Comparison of ENCODE assay signal across 1 cellular context in the genomic region with DNA sequence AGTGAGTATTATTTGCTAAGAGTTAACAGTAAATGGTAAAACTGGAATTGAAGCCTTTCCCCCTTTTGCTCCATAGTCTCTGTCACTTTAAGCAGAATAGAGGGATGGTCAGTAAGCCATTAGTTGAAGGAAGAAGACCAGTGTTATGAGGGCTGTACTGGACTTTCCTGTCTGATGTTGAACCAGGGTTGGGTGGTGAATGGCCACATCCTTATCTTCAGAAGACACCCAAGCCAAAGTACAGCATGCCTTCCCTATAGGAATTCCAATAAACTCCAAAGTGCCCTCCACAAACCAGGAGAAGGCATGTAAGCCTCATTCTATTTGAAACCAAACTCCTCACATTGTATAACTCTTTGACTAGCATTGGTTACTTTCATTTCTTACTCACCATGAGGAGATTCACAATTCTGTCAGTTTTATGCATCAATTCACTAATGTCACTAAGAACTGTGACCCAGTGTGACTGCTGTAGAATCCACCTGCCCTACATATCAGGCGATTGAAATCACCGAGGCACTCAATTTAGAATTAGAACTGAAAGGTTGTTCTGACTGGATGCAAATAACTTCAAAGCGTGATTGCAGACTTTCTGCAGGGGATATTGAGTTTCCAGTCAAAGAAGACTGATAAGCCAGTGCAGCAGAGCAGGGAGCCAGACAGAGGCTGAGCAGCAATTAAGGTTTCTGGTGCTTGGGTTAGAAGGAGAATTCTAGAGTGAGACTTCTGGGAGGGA.
TF ChIP-seq lines count a peak whose summit lies in the region.

No MANE protein-coding gene starts in this region.

TF ChIP-seq in GM12878, 131 proteins besides CTCF, POLR2A, EP300 and RAD21 (continued from another document and continues in another):
- TF ChIP-seq, protein P1, sequence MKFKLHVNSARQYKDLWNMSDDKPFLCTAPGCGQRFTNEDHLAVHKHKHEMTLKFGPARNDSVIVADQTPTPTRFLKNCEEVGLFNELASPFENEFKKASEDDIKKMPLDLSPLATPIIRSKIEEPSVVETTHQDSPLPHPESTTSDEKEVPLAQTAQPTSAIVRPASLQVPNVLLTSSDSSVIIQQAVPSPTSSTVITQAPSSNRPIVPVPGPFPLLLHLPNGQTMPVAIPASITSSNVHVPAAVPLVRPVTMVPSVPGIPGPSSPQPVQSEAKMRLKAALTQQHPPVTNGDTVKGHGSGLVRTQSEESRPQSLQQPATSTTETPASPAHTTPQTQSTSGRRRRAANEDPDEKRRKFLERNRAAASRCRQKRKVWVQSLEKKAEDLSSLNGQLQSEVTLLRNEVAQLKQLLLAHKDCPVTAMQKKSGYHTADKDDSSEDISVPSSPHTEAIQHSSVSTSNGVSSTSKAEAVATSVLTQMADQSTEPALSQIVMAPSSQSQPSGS (IDR thresholded peaks at IDR 0.05; ENCODE audit: low read length), result peak; percentile 86; the same call in 1 of the 2 replicates
- TF ChIP-seq CEBPB (IDR thresholded peaks at IDR 0.05; ENCODE audit: borderline replicate concordance in 1 of 2, low read depth in 2 of 2, low read length in 2 of 2) (peak in 1 of 2 experiments; percentile 56; a peak in 1 of 4 replicates), ZBED1 (IDR thresholded peaks at IDR 0.05; ENCODE audit: borderline replicate concordance) (peak; percentile 63; the same call in 1 of the 2 replicates), SMARCA5 (IDR thresholded peaks at IDR 0.05) (no peak), CREM (IDR thresholded peaks at IDR 0.05; ENCODE audit: low read depth) (peak; percentile 56), TCF3 (IDR thresholded peaks at IDR 0.05; ENCODE audit: borderline replicate concordance, insufficient read depth, low read depth, low read length) (peak; percentile 39; the same call in 1 of the 2 replicates), TCF12 (IDR thresholded peaks at IDR 0.05; ENCODE audit: low read depth, low read length) (0 out of 2 replicates have a peak, but pooled peaks have one; percentile 25), RAD51 (IDR thresholded peaks at IDR 0.05) (no peak), PAX5 (IDR thresholded peaks at IDR 0.05; ENCODE audit: borderline replicate concordance, low read depth, low read length) (peak; percentile 81), TARDBP (IDR thresholded peaks at IDR 0.05; ENCODE audit: borderline replicate concordance) (no peak), MYC (IDR thresholded peaks at IDR 0.05; ENCODE audit: insufficient read depth, insufficient read length, insufficient replicate concordance, low read length, severe bottlenecking) (no peak), ZNF274 (IDR thresholded peaks at IDR 0.05; ENCODE audit: insufficient read depth, insufficient read length) (no peak), BCL11A (IDR thresholded peaks at IDR 0.05; ENCODE audit: low read depth, low read length) (peak; percentile 91), PML (IDR thresholded peaks at IDR 0.05; ENCODE audit: low read length) (0 out of 2 replicates have a peak, but pooled peaks have one; percentile 32), SRF (IDR thresholded peaks at IDR 0.05; ENCODE audit: low read depth in 2 of 2, low read length in 2 of 2) (0 out of 4 replicates have a peak, but pooled peaks of 1 of the 2 experiments have one; percentile 35), NRF1 (conservative IDR thresholded peaks at IDR 0.05; ENCODE audit: low read depth, low read length) (no peak), KAT2A (conservative IDR thresholded peaks at IDR 0.05; ENCODE audit: control insufficient read depth, low read depth, low read length) (no peak), IRF4 (IDR thresholded peaks at IDR 0.05; ENCODE audit: low read depth, low read length) (peak; percentile 92), HDAC6 (IDR thresholded peaks at IDR 0.05; ENCODE audit: unreplicated experiment) (no peak)
- TF ChIP-seq, protein P2, sequence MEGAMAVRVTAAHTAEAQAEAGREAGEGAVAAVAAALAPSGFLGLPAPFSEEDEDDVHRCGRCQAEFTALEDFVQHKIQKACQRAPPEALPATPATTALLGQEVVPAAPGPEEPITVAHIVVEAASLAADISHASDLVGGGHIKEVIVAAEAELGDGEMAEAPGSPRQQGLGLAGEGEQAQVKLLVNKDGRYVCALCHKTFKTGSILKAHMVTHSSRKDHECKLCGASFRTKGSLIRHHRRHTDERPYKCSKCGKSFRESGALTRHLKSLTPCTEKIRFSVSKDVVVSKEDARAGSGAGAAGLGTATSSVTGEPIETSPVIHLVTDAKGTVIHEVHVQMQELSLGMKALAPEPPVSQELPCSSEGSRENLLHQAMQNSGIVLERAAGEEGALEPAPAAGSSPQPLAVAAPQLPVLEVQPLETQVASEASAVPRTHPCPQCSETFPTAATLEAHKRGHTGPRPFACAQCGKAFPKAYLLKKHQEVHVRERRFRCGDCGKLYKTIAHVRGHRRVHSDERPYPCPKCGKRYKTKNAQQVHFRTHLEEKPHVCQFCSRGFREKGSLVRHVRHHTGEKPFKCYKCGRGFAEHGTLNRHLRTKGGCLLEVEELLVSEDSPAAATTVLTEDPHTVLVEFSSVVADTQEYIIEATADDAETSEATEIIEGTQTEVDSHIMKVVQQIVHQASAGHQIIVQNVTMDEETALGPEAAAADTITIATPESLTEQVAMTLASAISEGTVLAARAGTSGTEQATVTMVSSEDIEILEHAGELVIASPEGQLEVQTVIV (IDR thresholded peaks at IDR 0.05; ENCODE audit: borderline replicate concordance, partially characterized antibody), result no peak
- TF ChIP-seq, protein P3, sequence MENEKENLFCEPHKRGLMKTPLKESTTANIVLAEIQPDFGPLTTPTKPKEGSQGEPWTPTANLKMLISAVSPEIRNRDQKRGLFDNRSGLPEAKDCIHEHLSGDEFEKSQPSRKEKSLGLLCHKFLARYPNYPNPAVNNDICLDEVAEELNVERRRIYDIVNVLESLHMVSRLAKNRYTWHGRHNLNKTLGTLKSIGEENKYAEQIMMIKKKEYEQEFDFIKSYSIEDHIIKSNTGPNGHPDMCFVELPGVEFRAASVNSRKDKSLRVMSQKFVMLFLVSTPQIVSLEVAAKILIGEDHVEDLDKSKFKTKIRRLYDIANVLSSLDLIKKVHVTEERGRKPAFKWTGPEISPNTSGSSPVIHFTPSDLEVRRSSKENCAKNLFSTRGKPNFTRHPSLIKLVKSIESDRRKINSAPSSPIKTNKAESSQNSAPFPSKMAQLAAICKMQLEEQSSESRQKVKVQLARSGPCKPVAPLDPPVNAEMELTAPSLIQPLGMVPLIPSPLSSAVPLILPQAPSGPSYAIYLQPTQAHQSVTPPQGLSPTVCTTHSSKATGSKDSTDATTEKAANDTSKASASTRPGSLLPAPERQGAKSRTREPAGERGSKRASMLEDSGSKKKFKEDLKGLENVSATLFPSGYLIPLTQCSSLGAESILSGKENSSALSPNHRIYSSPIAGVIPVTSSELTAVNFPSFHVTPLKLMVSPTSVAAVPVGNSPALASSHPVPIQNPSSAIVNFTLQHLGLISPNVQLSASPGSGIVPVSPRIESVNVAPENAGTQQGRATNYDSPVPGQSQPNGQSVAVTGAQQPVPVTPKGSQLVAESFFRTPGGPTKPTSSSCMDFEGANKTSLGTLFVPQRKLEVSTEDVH (IDR thresholded peaks at IDR 0.05; ENCODE audit: low read depth, partially characterized antibody), result no peak
- TF ChIP-seq, protein P4, sequence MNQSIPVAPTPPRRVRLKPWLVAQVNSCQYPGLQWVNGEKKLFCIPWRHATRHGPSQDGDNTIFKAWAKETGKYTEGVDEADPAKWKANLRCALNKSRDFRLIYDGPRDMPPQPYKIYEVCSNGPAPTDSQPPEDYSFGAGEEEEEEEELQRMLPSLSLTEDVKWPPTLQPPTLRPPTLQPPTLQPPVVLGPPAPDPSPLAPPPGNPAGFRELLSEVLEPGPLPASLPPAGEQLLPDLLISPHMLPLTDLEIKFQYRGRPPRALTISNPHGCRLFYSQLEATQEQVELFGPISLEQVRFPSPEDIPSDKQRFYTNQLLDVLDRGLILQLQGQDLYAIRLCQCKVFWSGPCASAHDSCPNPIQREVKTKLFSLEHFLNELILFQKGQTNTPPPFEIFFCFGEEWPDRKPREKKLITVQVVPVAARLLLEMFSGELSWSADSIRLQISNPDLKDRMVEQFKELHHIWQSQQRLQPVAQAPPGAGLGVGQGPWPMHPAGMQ (IDR thresholded peaks at IDR 0.05; ENCODE audit: borderline replicate concordance), result no peak
- TF ChIP-seq, protein P5, sequence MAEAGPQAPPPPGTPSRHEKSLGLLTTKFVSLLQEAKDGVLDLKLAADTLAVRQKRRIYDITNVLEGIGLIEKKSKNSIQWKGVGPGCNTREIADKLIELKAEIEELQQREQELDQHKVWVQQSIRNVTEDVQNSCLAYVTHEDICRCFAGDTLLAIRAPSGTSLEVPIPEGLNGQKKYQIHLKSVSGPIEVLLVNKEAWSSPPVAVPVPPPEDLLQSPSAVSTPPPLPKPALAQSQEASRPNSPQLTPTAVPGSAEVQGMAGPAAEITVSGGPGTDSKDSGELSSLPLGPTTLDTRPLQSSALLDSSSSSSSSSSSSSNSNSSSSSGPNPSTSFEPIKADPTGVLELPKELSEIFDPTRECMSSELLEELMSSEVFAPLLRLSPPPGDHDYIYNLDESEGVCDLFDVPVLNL (IDR thresholded peaks at IDR 0.05; ENCODE audit: low read depth, low read length), result no peak
- TF ChIP-seq, protein P6, sequence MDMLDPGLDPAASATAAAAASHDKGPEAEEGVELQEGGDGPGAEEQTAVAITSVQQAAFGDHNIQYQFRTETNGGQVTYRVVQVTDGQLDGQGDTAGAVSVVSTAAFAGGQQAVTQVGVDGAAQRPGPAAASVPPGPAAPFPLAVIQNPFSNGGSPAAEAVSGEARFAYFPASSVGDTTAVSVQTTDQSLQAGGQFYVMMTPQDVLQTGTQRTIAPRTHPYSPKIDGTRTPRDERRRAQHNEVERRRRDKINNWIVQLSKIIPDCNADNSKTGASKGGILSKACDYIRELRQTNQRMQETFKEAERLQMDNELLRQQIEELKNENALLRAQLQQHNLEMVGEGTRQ (IDR thresholded peaks at IDR 0.05; ENCODE audit: borderline replicate concordance, low read depth, low read length), result no peak
- TF ChIP-seq, protein P7, sequence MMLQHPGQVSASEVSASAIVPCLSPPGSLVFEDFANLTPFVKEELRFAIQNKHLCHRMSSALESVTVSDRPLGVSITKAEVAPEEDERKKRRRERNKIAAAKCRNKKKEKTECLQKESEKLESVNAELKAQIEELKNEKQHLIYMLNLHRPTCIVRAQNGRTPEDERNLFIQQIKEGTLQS (IDR thresholded peaks at IDR 0.05; ENCODE audit: borderline replicate concordance, extremely low read depth, low read depth, low read length), result no peak
- TF ChIP-seq, protein P8, sequence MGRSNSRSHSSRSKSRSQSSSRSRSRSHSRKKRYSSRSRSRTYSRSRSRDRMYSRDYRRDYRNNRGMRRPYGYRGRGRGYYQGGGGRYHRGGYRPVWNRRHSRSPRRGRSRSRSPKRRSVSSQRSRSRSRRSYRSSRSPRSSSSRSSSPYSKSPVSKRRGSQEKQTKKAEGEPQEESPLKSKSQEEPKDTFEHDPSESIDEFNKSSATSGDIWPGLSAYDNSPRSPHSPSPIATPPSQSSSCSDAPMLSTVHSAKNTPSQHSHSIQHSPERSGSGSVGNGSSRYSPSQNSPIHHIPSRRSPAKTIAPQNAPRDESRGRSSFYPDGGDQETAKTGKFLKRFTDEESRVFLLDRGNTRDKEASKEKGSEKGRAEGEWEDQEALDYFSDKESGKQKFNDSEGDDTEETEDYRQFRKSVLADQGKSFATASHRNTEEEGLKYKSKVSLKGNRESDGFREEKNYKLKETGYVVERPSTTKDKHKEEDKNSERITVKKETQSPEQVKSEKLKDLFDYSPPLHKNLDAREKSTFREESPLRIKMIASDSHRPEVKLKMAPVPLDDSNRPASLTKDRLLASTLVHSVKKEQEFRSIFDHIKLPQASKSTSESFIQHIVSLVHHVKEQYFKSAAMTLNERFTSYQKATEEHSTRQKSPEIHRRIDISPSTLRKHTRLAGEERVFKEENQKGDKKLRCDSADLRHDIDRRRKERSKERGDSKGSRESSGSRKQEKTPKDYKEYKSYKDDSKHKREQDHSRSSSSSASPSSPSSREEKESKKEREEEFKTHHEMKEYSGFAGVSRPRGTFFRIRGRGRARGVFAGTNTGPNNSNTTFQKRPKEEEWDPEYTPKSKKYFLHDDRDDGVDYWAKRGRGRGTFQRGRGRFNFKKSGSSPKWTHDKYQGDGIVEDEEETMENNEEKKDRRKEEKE (IDR thresholded peaks at IDR 0.05), result no peak
- TF ChIP-seq, protein P9, sequence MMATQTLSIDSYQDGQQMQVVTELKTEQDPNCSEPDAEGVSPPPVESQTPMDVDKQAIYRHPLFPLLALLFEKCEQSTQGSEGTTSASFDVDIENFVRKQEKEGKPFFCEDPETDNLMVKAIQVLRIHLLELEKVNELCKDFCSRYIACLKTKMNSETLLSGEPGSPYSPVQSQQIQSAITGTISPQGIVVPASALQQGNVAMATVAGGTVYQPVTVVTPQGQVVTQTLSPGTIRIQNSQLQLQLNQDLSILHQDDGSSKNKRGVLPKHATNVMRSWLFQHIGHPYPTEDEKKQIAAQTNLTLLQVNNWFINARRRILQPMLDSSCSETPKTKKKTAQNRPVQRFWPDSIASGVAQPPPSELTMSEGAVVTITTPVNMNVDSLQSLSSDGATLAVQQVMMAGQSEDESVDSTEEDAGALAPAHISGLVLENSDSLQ (IDR thresholded peaks at IDR 0.05), result peak; percentile 65; the same call in 1 of the 2 replicates
- TF ChIP-seq, protein P10, sequence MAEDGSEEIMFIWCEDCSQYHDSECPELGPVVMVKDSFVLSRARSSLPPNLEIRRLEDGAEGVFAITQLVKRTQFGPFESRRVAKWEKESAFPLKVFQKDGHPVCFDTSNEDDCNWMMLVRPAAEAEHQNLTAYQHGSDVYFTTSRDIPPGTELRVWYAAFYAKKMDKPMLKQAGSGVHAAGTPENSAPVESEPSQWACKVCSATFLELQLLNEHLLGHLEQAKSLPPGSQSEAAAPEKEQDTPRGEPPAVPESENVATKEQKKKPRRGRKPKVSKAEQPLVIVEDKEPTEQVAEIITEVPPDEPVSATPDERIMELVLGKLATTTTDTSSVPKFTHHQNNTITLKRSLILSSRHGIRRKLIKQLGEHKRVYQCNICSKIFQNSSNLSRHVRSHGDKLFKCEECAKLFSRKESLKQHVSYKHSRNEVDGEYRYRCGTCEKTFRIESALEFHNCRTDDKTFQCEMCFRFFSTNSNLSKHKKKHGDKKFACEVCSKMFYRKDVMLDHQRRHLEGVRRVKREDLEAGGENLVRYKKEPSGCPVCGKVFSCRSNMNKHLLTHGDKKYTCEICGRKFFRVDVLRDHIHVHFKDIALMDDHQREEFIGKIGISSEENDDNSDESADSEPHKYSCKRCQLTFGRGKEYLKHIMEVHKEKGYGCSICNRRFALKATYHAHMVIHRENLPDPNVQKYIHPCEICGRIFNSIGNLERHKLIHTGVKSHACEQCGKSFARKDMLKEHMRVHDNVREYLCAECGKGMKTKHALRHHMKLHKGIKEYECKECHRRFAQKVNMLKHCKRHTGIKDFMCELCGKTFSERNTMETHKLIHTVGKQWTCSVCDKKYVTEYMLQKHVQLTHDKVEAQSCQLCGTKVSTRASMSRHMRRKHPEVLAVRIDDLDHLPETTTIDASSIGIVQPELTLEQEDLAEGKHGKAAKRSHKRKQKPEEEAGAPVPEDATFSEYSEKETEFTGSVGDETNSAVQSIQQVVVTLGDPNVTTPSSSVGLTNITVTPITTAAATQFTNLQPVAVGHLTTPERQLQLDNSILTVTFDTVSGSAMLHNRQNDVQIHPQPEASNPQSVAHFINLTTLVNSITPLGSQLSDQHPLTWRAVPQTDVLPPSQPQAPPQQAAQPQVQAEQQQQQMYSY (CRISPR knock-in tag; IDR thresholded peaks at IDR 0.05), result no peak
- TF ChIP-seq, protein P11, sequence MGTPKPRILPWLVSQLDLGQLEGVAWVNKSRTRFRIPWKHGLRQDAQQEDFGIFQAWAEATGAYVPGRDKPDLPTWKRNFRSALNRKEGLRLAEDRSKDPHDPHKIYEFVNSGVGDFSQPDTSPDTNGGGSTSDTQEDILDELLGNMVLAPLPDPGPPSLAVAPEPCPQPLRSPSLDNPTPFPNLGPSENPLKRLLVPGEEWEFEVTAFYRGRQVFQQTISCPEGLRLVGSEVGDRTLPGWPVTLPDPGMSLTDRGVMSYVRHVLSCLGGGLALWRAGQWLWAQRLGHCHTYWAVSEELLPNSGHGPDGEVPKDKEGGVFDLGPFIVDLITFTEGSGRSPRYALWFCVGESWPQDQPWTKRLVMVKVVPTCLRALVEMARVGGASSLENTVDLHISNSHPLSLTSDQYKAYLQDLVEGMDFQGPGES (IDR thresholded peaks at IDR 0.05), result no peak
